Comparison of ENCODE assay signal across 1 cellular context in the genomic region with DNA sequence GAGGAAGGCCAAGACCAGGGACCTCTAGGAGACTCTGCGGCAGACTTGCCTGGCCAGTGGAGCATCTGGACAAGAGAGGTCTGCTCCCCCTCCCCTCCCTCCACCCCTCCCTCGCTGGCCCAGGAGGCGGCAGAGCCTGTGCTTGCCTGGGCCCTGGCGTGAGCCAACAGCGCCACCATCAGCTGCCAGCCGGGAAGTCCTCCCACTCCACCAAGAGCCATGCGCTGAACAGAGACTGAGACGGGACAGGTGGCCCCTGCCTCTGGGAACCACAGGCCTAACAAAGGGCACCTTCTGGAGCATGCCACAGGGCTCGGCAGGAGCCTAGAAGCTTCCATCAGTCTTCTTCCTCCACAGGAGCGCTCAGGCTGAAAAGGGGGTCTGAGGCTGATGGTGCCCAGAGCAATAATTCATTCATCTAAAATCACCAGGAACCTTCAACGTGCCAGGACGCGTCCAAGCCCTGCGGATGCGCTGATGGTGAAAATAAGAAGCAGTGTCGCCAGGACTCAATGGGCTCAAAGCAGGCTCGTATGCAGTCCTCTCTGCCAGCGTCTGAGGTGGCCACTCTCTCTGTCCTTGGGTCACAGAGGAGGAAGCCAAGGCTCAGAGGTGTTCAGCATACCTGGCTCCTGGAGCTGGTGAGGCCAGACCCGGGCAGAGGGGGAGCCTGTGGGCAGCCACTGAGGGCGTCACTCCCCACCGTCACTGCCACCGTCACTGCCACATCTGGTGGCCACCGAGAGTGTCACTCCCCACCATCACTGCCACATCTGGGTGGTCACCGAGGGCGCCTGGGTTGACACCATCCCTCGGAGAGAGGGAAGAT.
TF ChIP-seq lines count a peak whose summit lies in the region.

No MANE protein-coding gene starts in this region.

TF ChIP-seq in WTC11, 78 proteins besides CTCF, POLR2A, EP300 and RAD21 (continued from another document):
- TF ChIP-seq HMGXB4 (CRISPR knock-in tag; IDR thresholded peaks at IDR 0.05) (0 out of 2 replicates have a peak, but pooled peaks have one; percentile 21), HMGA2 (CRISPR knock-in tag; IDR thresholded peaks at IDR 0.05) (no peak), RELA (CRISPR knock-in tag; IDR thresholded peaks at IDR 0.05; ENCODE audit: borderline replicate concordance) (no peak), ARID4B (CRISPR knock-in tag; IDR thresholded peaks at IDR 0.05; ENCODE audit: borderline replicate concordance) (no peak), ZNF219 (CRISPR knock-in tag; IDR thresholded peaks at IDR 0.05; ENCODE audit: borderline replicate concordance) (no peak), CBFB (CRISPR knock-in tag; IDR thresholded peaks at IDR 0.05; ENCODE audit: low read depth) (no peak), RORB (CRISPR knock-in tag; IDR thresholded peaks at IDR 0.05) (no peak), ZMAT4 (CRISPR knock-in tag; IDR thresholded peaks at IDR 0.05) (no peak), ZNF425 (CRISPR knock-in tag; conservative IDR thresholded peaks at IDR 0.05) (no peak), ZNF121 (CRISPR knock-in tag; IDR thresholded peaks at IDR 0.05) (peak; percentile 98), ZBTB43 (CRISPR knock-in tag; IDR thresholded peaks at IDR 0.05) (no peak), KAT7 (CRISPR knock-in tag; IDR thresholded peaks at IDR 0.05; ENCODE audit: borderline replicate concordance) (no peak), CREB1 (CRISPR knock-in tag; IDR thresholded peaks at IDR 0.05) (no peak), TEAD1 (CRISPR knock-in tag; IDR thresholded peaks at IDR 0.05) (no peak)
- TF ChIP-seq, protein P1, sequence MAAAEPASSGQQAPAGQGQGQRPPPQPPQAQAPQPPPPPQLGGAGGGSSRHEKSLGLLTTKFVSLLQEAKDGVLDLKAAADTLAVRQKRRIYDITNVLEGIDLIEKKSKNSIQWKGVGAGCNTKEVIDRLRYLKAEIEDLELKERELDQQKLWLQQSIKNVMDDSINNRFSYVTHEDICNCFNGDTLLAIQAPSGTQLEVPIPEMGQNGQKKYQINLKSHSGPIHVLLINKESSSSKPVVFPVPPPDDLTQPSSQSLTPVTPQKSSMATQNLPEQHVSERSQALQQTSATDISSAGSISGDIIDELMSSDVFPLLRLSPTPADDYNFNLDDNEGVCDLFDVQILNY (CRISPR knock-in tag; IDR thresholded peaks at IDR 0.05): peak; percentile 61; the same call in 1 of the 2 replicates
- TF ChIP-seq, protein P2, sequence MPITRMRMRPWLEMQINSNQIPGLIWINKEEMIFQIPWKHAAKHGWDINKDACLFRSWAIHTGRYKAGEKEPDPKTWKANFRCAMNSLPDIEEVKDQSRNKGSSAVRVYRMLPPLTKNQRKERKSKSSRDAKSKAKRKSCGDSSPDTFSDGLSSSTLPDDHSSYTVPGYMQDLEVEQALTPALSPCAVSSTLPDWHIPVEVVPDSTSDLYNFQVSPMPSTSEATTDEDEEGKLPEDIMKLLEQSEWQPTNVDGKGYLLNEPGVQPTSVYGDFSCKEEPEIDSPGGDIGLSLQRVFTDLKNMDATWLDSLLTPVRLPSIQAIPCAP (CRISPR knock-in tag; IDR thresholded peaks at IDR 0.05): no peak
TF ChIP-seq in WTC11: peak in this region for 3.
